In the genomic region with DNA sequence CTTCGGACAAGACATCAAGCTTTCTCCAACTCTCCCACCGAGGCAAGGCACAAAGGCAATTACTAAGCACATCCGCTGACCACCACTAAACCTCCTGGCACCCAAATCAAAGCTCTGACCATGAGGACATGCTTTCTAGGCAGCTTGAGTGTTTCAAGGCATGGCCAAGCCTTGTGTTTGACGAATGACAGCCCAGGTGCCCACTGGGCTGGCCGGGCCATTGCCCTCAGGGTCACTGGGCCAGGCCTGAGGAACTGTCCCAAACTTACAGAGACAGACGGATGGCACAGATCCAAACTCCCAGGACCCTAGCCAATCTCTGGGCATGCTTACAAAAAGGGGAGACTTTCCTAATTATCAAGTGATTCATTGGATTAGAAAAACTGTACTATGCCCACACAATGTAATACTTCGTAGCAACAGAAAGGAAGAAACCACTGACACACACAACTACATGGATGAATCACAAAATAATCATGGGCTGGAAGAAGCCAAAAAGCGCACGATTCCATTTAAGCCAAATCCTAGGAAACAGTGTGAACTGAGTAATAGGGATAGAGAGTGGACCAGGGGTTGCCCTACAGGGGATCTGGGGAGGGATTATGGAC, we compare ENCODE assay signal across 24 cellular contexts. TPM values are rescaled to one million over a fixed set of nuclear protein-coding genes. Genes with fewer than 3 reads are reported as not detected.
A peak's percentile ranks its signal among the peaks of the same experiment; 100 is the strongest.
DNase-seq lines count a peak whose midpoint lies in the region; ATAC-seq and TF ChIP-seq lines count a peak whose summit lies in the region.
"Had no signal": no experiment of that assay in that cellular context is flagged by ENCODE, and none has a peak within 500 bp of the region (broad histone marks: within the 10 kb centered on the region; RNA-seq: fewer than 3 reads in every experiment).

No MANE protein-coding gene starts in this region.

- H3K4me1 ChIP-seq in CD8-positive, alpha-beta T cell (ENCODE audit: insufficient read depth, low read length) = peaks cover 32% of the 10 kb centered on the region
- H3K4me1 ChIP-seq: transverse colon had no signal

- peaks cover 33% of the 10 kb centered on the region for H3K27me3 Mint-ChIP-seq in CD8-positive, alpha-beta T cell (ENCODE audit: low read depth)

- H3K36me3 Mint-ChIP-seq in CD8-positive, alpha-beta T cell = no peaks in the 10 kb centered on the region

- ATAC-seq in CD8-positive, alpha-beta T cell = no peak
- ATAC-seq: body of pancreas, GM12878, Panc1 had no signal

- H3K4me3 Mint-ChIP-seq in CD8-positive, alpha-beta T cell = no peak overlapping the region
- H3K4me3 Mint-ChIP-seq: CD8-positive, alpha-beta memory T cell had no signal

- peak overlapping the region; percentile 74 for H3K27ac ChIP-seq in cingulate gyrus (ENCODE audit: low read depth, low read length)
- H3K27ac ChIP-seq in CD8-positive, alpha-beta T cell (ENCODE audit: low read depth, low read length) = no peak overlapping the region
- H3K27ac ChIP-seq: body of pancreas, neutrophil, transverse colon, WERI-Rb-1 had no signal

- intact Hi-C loops in CD8-positive, alpha-beta T cell (cut with DNase I, micrococcal nuclease) = no loop called here

- no peaks in the 10 kb centered on the region for H3K27me3 ChIP-seq in CD8-positive, alpha-beta T cell (ENCODE audit: insufficient read depth, low read length)
- H3K27me3 ChIP-seq: body of pancreas, neutrophil, transverse colon had no signal

- CTCF ChIA-PET in CD8-positive, alpha-beta T cell (lab: Charles Lee) = no interaction called here

- H3K9me3 ChIP-seq in CD8-positive, alpha-beta T cell (ENCODE audit: low read length) = no peaks in the 10 kb centered on the region
- H3K9me3 ChIP-seq: body of pancreas, neutrophil, transverse colon had no signal

- H3K4me3 ChIP-seq in CD8-positive, alpha-beta T cell (ENCODE audit: low read depth, low read length) = no peak overlapping the region
- H3K4me3 ChIP-seq: body of pancreas, GM12878, transverse colon had no signal

- POLR2A ChIA-PET in CD8-positive, alpha-beta T cell (lab: Charles Lee) = no interaction called here

- DNase-seq in A172 (ENCODE audit: low spot score) (peak; percentile 15), NCI-H226 (peak; percentile 69), iris pigment epithelial cell (ENCODE audit: low read depth) (peak; percentile 10), ureter (ENCODE audit: low spot score) (no peak), NCI-H510A treated with DMSO at 0.1 percent for 48 hours (lab: John Stamatoyannopoulos, UW) (no peak), NCI-H146 treated with DMSO at 0.1 percent for 48 hours (lab: John Stamatoyannopoulos, UW; ENCODE audit: unreplicated experiment) (no peak)
- no peak for DNase-seq in CD8-positive, alpha-beta T cell
- DNase-seq: activated CD8-positive, alpha-beta memory T cell treated with anti-CD3 and anti-CD28 coated beads for 24 hours; body of pancreas; CD8-positive, alpha-beta memory T cell; effector memory CD4-positive, alpha-beta T cell; GOT3; islet precursor cell; midbrain; MV-4-11; NCI-H2107; NCI-H774; transverse colon; WERI-Rb-1 had no signal

- H3K27ac Mint-ChIP-seq in CD8-positive, alpha-beta T cell = no peak overlapping the region
- H3K27ac Mint-ChIP-seq: CD8-positive, alpha-beta memory T cell had no signal

- H3K9me3 Mint-ChIP-seq in CD8-positive, alpha-beta T cell = no peaks in the 10 kb centered on the region
- H3K9me3 Mint-ChIP-seq: CD8-positive, alpha-beta memory T cell had no signal

- H3K36me3 ChIP-seq in CD8-positive, alpha-beta T cell (ENCODE audit: insufficient read depth, low read length) = no peaks in the 10 kb centered on the region
- H3K36me3 ChIP-seq: neutrophil, transverse colon, WERI-Rb-1 had no signal

- peaks cover 28% of the 10 kb centered on the region for H3K4me1 Mint-ChIP-seq in CD8-positive, alpha-beta T cell (ENCODE audit: low read depth)

- TF ChIP-seq CTCF in CD8-positive, alpha-beta T cell (IDR thresholded peaks at IDR 0.05) = no peak

RNA-seq across cellular contexts. Expression of a gene that starts 20.2 kb away (rescaled TPM):
- total RNA-seq in A172 (2014; rRNA removed; shearing (Covaris generic)) = 0.79 and 3.1 TPM in 2 replicates
- total RNA-seq in ureter = 25.5 TPM
- under 1 TPM; 0.75 to 0.84 TPM for total RNA-seq in CD8-positive, alpha-beta T cell
- total RNA-seq: A673 had no signal

Comparison
In these comparisons a context has a peak if more than half of its experiments do, and no peak if none do; other contexts are left out.
1. DNase-seq: peak in A172 (single experiment), NCI-H226 (single experiment) and iris pigment epithelial cell (single experiment); none in ureter (single experiment), NCI-H510A treated with DMSO at 0.1 percent for 48 hours (single experiment), CD8-positive, alpha-beta T cell (0 of 7) and NCI-H146 treated with DMSO at 0.1 percent for 48 hours (single experiment).